ENCODE assay signal across 25 cellular contexts in genomic region chr7:157767466-157767865, GRCh38.
"Had no signal": no experiment of that assay in that cellular context is flagged by ENCODE, and none has a peak within 500 bp of the region (broad histone marks: within the 10 kb centered on the region; RNA-seq: fewer than 3 reads in every experiment).

No MANE protein-coding gene starts in this region.

- H3K27ac ChIP-seq: SJSA1 had no signal

- H3K4me1 ChIP-seq: SJSA1 had no signal

- H3K36me3 ChIP-seq: SJSA1 had no signal

- H3K27me3 ChIP-seq: SJSA1 had no signal

- DNase-seq: activated CD4-positive, alpha-beta T cell treated with anti-CD3 and anti-CD28 coated beads for 48 hours; activated CD4-positive, alpha-beta T cell treated with anti-CD3 and anti-CD28 coated beads, Interleukin-2, amount 50 U/mL, for 4 hours; activated CD4-positive, CD25-positive, alpha-beta regulatory T cell treated with anti-CD3 and anti-CD28 coated beads, Interleukin-2, amount 50 U/mL, for 72 hours; activated CD8-positive, alpha-beta memory T cell treated with anti-CD3 and anti-CD28 coated beads, Interleukin-2, amount 50 U/mL, for 48 hours; activated CD8-positive, alpha-beta T cell treated with anti-CD3 and anti-CD28 coated beads, Interleukin-2, amount 10 ng/mL, durations not matched to agents 7 days and 5 days; activated effector memory CD4-positive, alpha-beta T cell treated with Interleukin-2 at 50 U/mL for 16 hours; activated naive CD4-positive, alpha-beta T cell treated with Interleukin-2 at 50 U/mL for 16 hours; activated naive CD8-positive, alpha-beta T cell treated with anti-CD3 and anti-CD28 coated beads, Interleukin-2, amount 50 U/mL, for 24 hours; activated T-cell treated with anti-CD3 and anti-CD28 coated beads, Interleukin-2, amount 50 U/mL, for 1 hour; Kasumi-1; KBM-7; NCI-H1048; NCI-H1930; NCI-H345; NCI-H510A; NCI-H526 treated with DMSO at 0.1 percent for 48 hours; NCI-H82; PC-3; SHP77 had no signal

- H3K4me3 ChIP-seq: SJSA1 had no signal

- H3K4me1 Mint-ChIP-seq: activated naive CD8-positive, alpha-beta T cell treated with anti-CD3 and anti-CD28 coated beads, Interleukin-2, amount 50 U/mL, for 24 hours; WTC11 had no signal

- H3K4me3 Mint-ChIP-seq: activated CD8-positive, alpha-beta T cell treated with anti-CD3 and anti-CD28 coated beads, Interleukin-2, amount 10 ng/mL, durations not matched to agents 7 days and 5 days; activated naive CD8-positive, alpha-beta T cell treated with anti-CD3 and anti-CD28 coated beads, Interleukin-2, amount 50 U/mL, for 24 hours; activated T-helper 1 cell treated with anti-CD3 and anti-CD28 coated beads, Interleukin-12 subunit alpha, Interleukin-12 subunit beta, Interleukin-2, Interleukin-4 antibody, amounts not matched to agents 30 ng/mL and 10 ng/mL and 1 ng/mL, durations not matched to agents 14 hours and 24 hours and 36 hours; T-helper 1 cell treated with Interleukin-12 subunit alpha and Interleukin-12 subunit beta and Interleukin-4 antibody, amounts not matched to agents 30 μg/mL and 1 μg/mL, for 36 hours; WTC11 had no signal

- FAIRE-seq: RCC 7860 had no signal

- ATAC-seq: activated CD8-positive, alpha-beta T cell treated with anti-CD3 and anti-CD28 coated beads, Interleukin-2, amount 10 ng/mL, durations not matched to agents 7 days and 5 days; activated naive CD4-positive, alpha-beta T cell treated with anti-CD3 and anti-CD28 coated beads, Interleukin-2, amount 50 U/mL, for 72 hours; activated naive CD8-positive, alpha-beta T cell treated with anti-CD3 and anti-CD28 coated beads, Interleukin-2, amount 50 U/mL, for 24 hours; PC-3; WTC11 had no signal

- H3K27ac Mint-ChIP-seq: activated CD8-positive, alpha-beta T cell treated with anti-CD3 and anti-CD28 coated beads, Interleukin-2, amount 10 ng/mL, durations not matched to agents 7 days and 5 days; activated naive CD4-positive, alpha-beta T cell treated with anti-CD3 and anti-CD28 coated beads, Interleukin-2, amount 50 U/mL, for 72 hours; activated naive CD8-positive, alpha-beta T cell treated with anti-CD3 and anti-CD28 coated beads, Interleukin-2, amount 50 U/mL, for 24 hours; activated T-helper 1 cell treated with anti-CD3 and anti-CD28 coated beads, Interleukin-12 subunit alpha, Interleukin-12 subunit beta, Interleukin-2, Interleukin-4 antibody, amounts not matched to agents 30 ng/mL and 10 ng/mL and 1 ng/mL, durations not matched to agents 14 hours and 24 hours and 36 hours; T-helper 1 cell treated with Interleukin-12 subunit alpha and Interleukin-12 subunit beta and Interleukin-4 antibody, amounts not matched to agents 30 μg/mL and 1 μg/mL, for 36 hours; WTC11 had no signal
